Comparison of ENCODE assay signal across 1 cellular context in genomic region chr14:77043984-77044485, GRCh38.
TF ChIP-seq lines count a peak whose summit lies in the region.

No MANE protein-coding gene starts in this region.

TF ChIP-seq in H1, 55 proteins besides CTCF, POLR2A, EP300 and RAD21 (continued from another document):
- TF ChIP-seq CHD1 (IDR thresholded peaks at IDR 0.05; ENCODE audit: low read depth, low read length) (no peak), CHD2 (IDR thresholded peaks at IDR 0.05; ENCODE audit: low read length) (no peak)
TF ChIP-seq in H1: peak in this region for 0.
